Comparison of ENCODE assay signal across 8 cellular contexts in the genomic region with DNA sequence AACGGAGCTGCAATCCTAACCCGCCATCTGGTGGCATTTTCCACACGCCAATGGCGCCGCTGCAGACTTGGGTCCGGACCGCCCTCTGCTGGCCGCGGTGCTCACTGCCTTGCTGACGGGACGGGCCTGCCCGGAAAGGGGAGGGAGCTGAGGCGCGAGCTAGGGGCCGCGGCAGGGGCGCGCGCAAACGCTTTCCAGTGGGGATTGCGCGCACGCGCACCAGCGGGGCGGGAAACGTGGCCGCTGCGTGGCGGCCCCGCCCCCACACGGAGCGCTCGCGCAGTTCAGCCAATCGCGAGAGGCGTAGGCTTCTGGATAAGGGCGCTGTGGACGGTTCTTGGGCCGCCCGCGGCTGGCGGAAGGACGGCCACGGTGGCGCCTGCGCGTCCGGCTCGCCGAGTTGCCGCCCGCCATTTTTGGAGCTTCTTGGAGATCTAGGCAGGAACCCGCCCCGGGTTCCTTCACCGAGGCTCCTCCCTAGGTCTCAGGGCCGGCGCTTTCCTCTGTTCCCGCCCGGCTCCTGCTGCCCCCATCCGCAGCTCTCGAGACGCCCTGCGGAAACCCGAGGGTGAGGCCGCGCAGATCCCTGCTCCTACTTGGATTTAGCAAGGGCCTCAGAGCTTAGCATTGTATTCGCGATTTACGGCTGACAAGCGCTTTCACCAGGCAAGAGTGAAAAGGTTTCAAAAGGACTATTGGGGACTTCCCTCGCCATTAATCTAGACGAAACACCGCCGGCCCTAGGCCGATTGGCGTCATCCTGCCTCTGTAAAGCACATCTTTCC. TPM values are rescaled to one million over a fixed set of nuclear protein-coding genes. Genes with fewer than 3 reads are reported as not detected.
A peak's percentile ranks its signal among the peaks of the same experiment; 100 is the strongest.
DNase-seq lines count a peak whose midpoint lies in the region; ATAC-seq and TF ChIP-seq lines count a peak whose summit lies in the region.

Gene STAG1, minus strand, starts transcription at position 52 of the 785 bp plus-strand sequence. CDS start 121,480 bp downstream, outside the sequence.

- peak within 1 kb of the TSS; percentile 78 for H3K4me3 ChIP-seq in fibroblast of mammary gland (ENCODE audit: control insufficient read depth, low read depth, low read length)

- H3K4me3 Mint-ChIP-seq in activated T-helper 17 cell treated with anti-CD3 and anti-CD28 coated beads, Interleukin-2, amount 50 U/mL, for 72 hours, result peak within 1 kb of the TSS; percentile 96
- H3K4me3 Mint-ChIP-seq in natural killer cell, result peak within 1 kb of the TSS; percentile 95

- peaks cover 32% of the 10 kb centered on the region for H3K4me1 Mint-ChIP-seq in activated T-helper 17 cell treated with anti-CD3 and anti-CD28 coated beads, Interleukin-2, amount 50 U/mL, for 72 hours
- H3K4me1 Mint-ChIP-seq in natural killer cell, result peaks cover 46 to 47% of the 10 kb centered on the region in 2 donors

- H3K9me3 Mint-ChIP-seq in activated T-helper 17 cell treated with anti-CD3 and anti-CD28 coated beads, Interleukin-2, amount 50 U/mL, for 72 hours, result no peaks in the 10 kb centered on the region
- no peaks in the 10 kb centered on the region for H3K9me3 Mint-ChIP-seq in natural killer cell

- H3K27ac Mint-ChIP-seq in activated T-helper 17 cell treated with anti-CD3 and anti-CD28 coated beads, Interleukin-2, amount 50 U/mL, for 72 hours, result peak within 1 kb of the TSS; percentile 96
- H3K27ac Mint-ChIP-seq in natural killer cell, result peak within 1 kb of the TSS; percentile 92 to 94

- intact Hi-C loops in natural killer cell (cut with micrococcal nuclease), result loop anchor here (1.0 to 5.0 kb wide), 10 partner anchors 34 to 556 kb away; partner anchors contain the start of genes MSL2, NCK1 and PCCB

- DNase-seq in ELF-1 (ENCODE audit: low read depth, low spot score), result peak; percentile 99
- peak; percentile 99 for DNase-seq in GOT3 (lab: John Stamatoyannopoulos, UW)
- peak; percentile 99 for DNase-seq in RPMI8226
- peak; percentile 96 for DNase-seq in fibroblast of mammary gland (ENCODE audit: low read depth)
- DNase-seq in natural killer cell, result peak; percentile 99
- peak; percentile 99 for DNase-seq in stimulated activated naive CD4-positive, alpha-beta T cell treated with Interleukin-2 at 50 U/mL for 16 hours (lab: John Stamatoyannopoulos, UW)

- peaks cover 27% of the 10 kb centered on the region for H3K36me3 Mint-ChIP-seq in activated T-helper 17 cell treated with anti-CD3 and anti-CD28 coated beads, Interleukin-2, amount 50 U/mL, for 72 hours (ENCODE audit: low read depth)
- H3K36me3 Mint-ChIP-seq in natural killer cell, result no peaks in the 10 kb centered on the region

- ATAC-seq in activated T-helper 17 cell treated with anti-CD3 and anti-CD28 coated beads, Interleukin-2, amount 50 U/mL, for 72 hours (replicated peaks), result peak; percentile 88
- ATAC-seq in natural killer cell, result peak; percentile 76 to 94 (median 84)

- H3K27me3 Mint-ChIP-seq in activated T-helper 17 cell treated with anti-CD3 and anti-CD28 coated beads, Interleukin-2, amount 50 U/mL, for 72 hours, result no peaks in the 10 kb centered on the region
- H3K27me3 Mint-ChIP-seq in natural killer cell (ENCODE audit: low read depth in 2 of 2), result no peaks in the 10 kb centered on the region

- TF ChIP-seq CTCF in LNCAP (IDR thresholded peaks at IDR 0.05) (peak; percentile 99), fibroblast of mammary gland (conservative IDR thresholded peaks at IDR 0.05; ENCODE audit: control insufficient read depth, insufficient read depth, low read depth, low read length) (peak; percentile 75), natural killer cell (IDR thresholded peaks at IDR 0.05) (peak; percentile 89)

RNA-seq across cellular contexts. Expression of gene STAG1, which starts in this region (rescaled TPM):
- 10 to 100 TPM; 48.0 to 62.3 TPM for total RNA-seq in activated T-helper 17 cell treated with anti-CD3 and anti-CD28 coated beads, Interleukin-2, amount 50 U/mL, for 72 hours
- total RNA-seq in natural killer cell, result 10 to 100 TPM; 55.1 to 66.2 (median 60.3) TPM

Comparison
In these comparisons a context has a peak if more than half of its experiments do, and no peak if none do; other contexts are left out.
1. Peak in every context shown above with its lines: DNase-seq, ATAC-seq and H3K4me3 ChIP-seq.